ENCODE assay signal across 8 cellular contexts in genomic region chr3:113018461-113019181, GRCh38. TPM values are rescaled to one million over a fixed set of nuclear protein-coding genes. Genes with fewer than 3 reads are reported as not detected.
DNase-seq lines count a peak whose midpoint lies in the region; ATAC-seq and TF ChIP-seq lines count a peak whose summit lies in the region.

No MANE protein-coding gene starts in this region.

- peaks cover 9% of the 10 kb centered on the region for H3K4me1 ChIP-seq in A673 (ENCODE audit: insufficient read depth, low read length, poor library complexity, severe bottlenecking)
- peaks cover 10% of the 10 kb centered on the region for H3K4me1 ChIP-seq in RWPE2 (ENCODE audit: insufficient read depth, poor library complexity, severe bottlenecking)
- peaks cover 3% of the 10 kb centered on the region for H3K4me1 ChIP-seq in effector memory CD4-positive, alpha-beta T cell (ENCODE audit: control insufficient read depth, insufficient read depth, low read length, poor library complexity, severe bottlenecking)

- ATAC-seq in GM18867 (IDR thresholded peaks at IDR 0.05; ENCODE audit: unreplicated experiment) (peak; percentile 1), RWPE2 (ENCODE audit: low read depth) (peak; percentile 19; the same call in 2 of the 3 replicates), naive B cell (ENCODE audit: low read depth in 2 of 2) (no peak), HG03457 (IDR thresholded peaks at IDR 0.05; ENCODE audit: unreplicated experiment) (no peak)

- H3K27ac ChIP-seq in A673 (ENCODE audit: low read depth, low read length, poor library complexity, severe bottlenecking) (peak overlapping the region; percentile 95), RWPE2 (ENCODE audit: poor library complexity, severe bottlenecking) (peak overlapping the region; percentile 68)
- peak overlapping the region; percentile 85 for H3K27ac ChIP-seq in effector memory CD4-positive, alpha-beta T cell (ENCODE audit: insufficient read depth, low read length, poor library complexity, severe bottlenecking)

- BruUV-seq in A673 (replicated peaks; lab: Mats Ljungman, UMichigan): TSS peak; percentile 40

- no peaks in the 10 kb centered on the region for H3K9me3 ChIP-seq in A673 (ENCODE audit: low read depth, low read length, poor library complexity, severe bottlenecking)
- no peaks in the 10 kb centered on the region for H3K9me3 ChIP-seq in RWPE2 (ENCODE audit: severe bottlenecking)
- no peaks in the 10 kb centered on the region for H3K9me3 ChIP-seq in effector memory CD4-positive, alpha-beta T cell (ENCODE audit: control insufficient read depth, low read length)

- H3K4me3 Mint-ChIP-seq in naive B cell: peak overlapping the region; percentile 93 to 98 (median 96)

- H3K27me3 ChIP-seq in A673 (replicated peaks; ENCODE audit: insufficient read depth, low read depth, low read length, poor library complexity) (no peaks in the 10 kb centered on the region), RWPE2 (ENCODE audit: insufficient read depth, poor library complexity, severe bottlenecking) (no peaks in the 10 kb centered on the region)
- no peaks in the 10 kb centered on the region for H3K27me3 ChIP-seq in effector memory CD4-positive, alpha-beta T cell (replicated peaks; ENCODE audit: control insufficient read depth, insufficient read depth, low read length, poor library complexity, severe bottlenecking)

- peaks cover 30% of the 10 kb centered on the region for H3K36me3 ChIP-seq in A673 (ENCODE audit: insufficient read depth, low read length, poor library complexity, severe bottlenecking)
- peaks cover 39% of the 10 kb centered on the region for H3K36me3 ChIP-seq in RWPE2 (ENCODE audit: low read depth)
- peaks cover 12% of the 10 kb centered on the region for H3K36me3 ChIP-seq in effector memory CD4-positive, alpha-beta T cell (ENCODE audit: control insufficient read depth, insufficient read depth, low read length)

- intact Hi-C loops in A673 (cut with micrococcal nuclease; ENCODE audit: unreplicated experiment): no loop called here

- peaks cover 39 to 52% (median 43%) of the 10 kb centered on the region in 3 donors for H3K4me1 Mint-ChIP-seq in naive B cell

- H3K27me3 Mint-ChIP-seq in naive B cell: no peaks in the 10 kb centered on the region

- H3K36me3 Mint-ChIP-seq in naive B cell: no peaks in the 10 kb centered on the region

- CTCF ChIA-PET in A673 (lab: Charles Lee): interaction anchor here (0.6 kb wide), 2 partner anchors 16 to 559 kb away, joined by 6 to 20 read pairs; no protein-coding TSS in a partner anchor

- H3K4me3 ChIP-seq in A673 (ENCODE audit: low read depth, low read length, poor library complexity, severe bottlenecking) (peak overlapping the region; percentile 87), RWPE2 (ENCODE audit: severe bottlenecking) (peak overlapping the region; percentile 84)
- peak overlapping the region; percentile 61 for H3K4me3 ChIP-seq in effector memory CD4-positive, alpha-beta T cell (ENCODE audit: insufficient read depth, low read depth, low read length, poor library complexity, severe bottlenecking)

- H3K9me3 Mint-ChIP-seq in naive B cell: peaks cover 0 to 2% (median 0%) of the 10 kb centered on the region in 7 donors

- POLR2A ChIA-PET in A673 (lab: Charles Lee; ENCODE audit: low non-redundant PET): no interaction called here

- DNase-seq in A673 (ENCODE audit: low spot score): peak; percentile 71
- DNase-seq in RWPE2 (ENCODE audit: low spot score): no peak
- no peak for DNase-seq in effector memory CD4-positive, alpha-beta T cell
- peak; percentile 6 for DNase-seq in naive B cell
- no peak for DNase-seq in hippocampal formation (lab: John Stamatoyannopoulos, UW)
- no peak for DNase-seq in D341Med (ENCODE audit: low spot score)

- TF ChIP-seq CTCF in A673 (conservative IDR thresholded peaks at IDR 0.05; ENCODE audit: low read depth, low read length) (no peak), RWPE2 (IDR thresholded peaks at IDR 0.05; ENCODE audit: poor library complexity, severe bottlenecking) (no peak)

- H3K27ac Mint-ChIP-seq in naive B cell: peak overlapping the region; percentile 94 to 99 (median 96)

RNA-seq across cellular contexts. Expression of gene GTPBP8, which starts 27.8 kb away (rescaled TPM):
- 18.3 and 21.5 TPM in 2 replicates for total RNA-seq in A673 (2021)
- 10 to 100 TPM in 4 of 6 donors, 1 to 10 TPM in 2; 9.4 to 16.2 (median 12.7) TPM for polyA plus RNA-seq in naive B cell (ENCODE audit: low read depth in 6 of 6)

RNA-seq across cellular contexts. Expression of gene CD200R1, which starts 43.7 kb away (rescaled TPM):
- total RNA-seq in A673 (2021): not detected in 2 replicates
- polyA plus RNA-seq in naive B cell (ENCODE audit: low read depth in 6 of 6): 1 to 10 TPM in 3 of 6 donors, under 1 TPM in 2, not detected in 1; 0.52 to 3.8 (median 1.9) TPM

Comparison
In these comparisons a context has a peak if more than half of its experiments do, and no peak if none do; other contexts are left out.
1. DNase-seq: peak in A673 (single experiment) and naive B cell (single experiment); none in RWPE2 (single experiment), effector memory CD4-positive, alpha-beta T cell (0 of 3), hippocampal formation (0 of 2) and D341Med (single experiment).
2. ATAC-seq: peak in GM18867 (single experiment) and RWPE2 (single experiment); none in naive B cell (0 of 2) and HG03457 (single experiment).
3. Peak in every context shown above with its lines, with median percentiles within 50 percentile points of each other: H3K27ac ChIP-seq and H3K4me3 ChIP-seq.